8 cellular contexts compared by ENCODE assay signal in genomic region chr22:39350803-39351688, GRCh38. TPM values are rescaled to one million over a fixed set of nuclear protein-coding genes. Genes with fewer than 3 reads are reported as not detected.
DNase-seq lines count a peak whose midpoint lies in the region; ATAC-seq, FAIRE-seq and TF ChIP-seq lines count a peak whose summit lies in the region.

No MANE protein-coding gene starts in this region.

- intact Hi-C loops in K562 (cut with micrococcal nuclease) = no loop called here
- intact Hi-C loops in upper lobe of right lung (cut with DNase I) = no loop called here

- POLR2A ChIA-PET in K562 (lab: Yijun Ruan, JAX) = interaction anchor here (0.7 to 1.6 kb wide), 2 partner anchors 31 to 32 kb away, joined by 3 read pairs; no protein-coding TSS in a partner anchor

- H3K9me1 ChIP-seq in K562 (ENCODE audit: control insufficient read depth, insufficient read depth, low read length) = no peaks in the 10 kb centered on the region

- H3K4me1 ChIP-seq in K562 (replicated peaks in 1 of 2; ENCODE audit: control insufficient read depth in 2 of 2, insufficient read depth in 2 of 2, low read length in 2 of 2) = peaks cover 10 to 37% of the 10 kb centered on the region in 2 experiments; a peak in 4 of 5 replicates
- H3K4me1 ChIP-seq in mesodermal cell (ENCODE audit: control insufficient read depth, insufficient read depth, low read length, poor library complexity, severe bottlenecking) = peaks cover 22% of the 10 kb centered on the region
- H3K4me1 ChIP-seq in upper lobe of right lung = peaks cover 16% of the 10 kb centered on the region

- H3K4me2 ChIP-seq in K562 (ENCODE audit: insufficient read depth, low read length) = peak overlapping the region; percentile 75; the same call in 1 of the 2 replicates

- H3K36me3 ChIP-seq in K562 (ENCODE audit: control insufficient read depth, insufficient read depth, low read length) (no peaks in the 10 kb centered on the region), mesodermal cell (ENCODE audit: control insufficient read depth, insufficient read depth, low read length) (no peaks in the 10 kb centered on the region), upper lobe of right lung (no peaks in the 10 kb centered on the region)

- no peak for TF ChIP-seq RAD21 in K562 (CRISPR knock-in tag; conservative IDR thresholded peaks at IDR 0.05 in 1 of 2, IDR thresholded peaks at IDR 0.05 in 1 of 2)

- peak; percentile 11 for ATAC-seq in activated CD8-positive, alpha-beta memory T cell treated with anti-CD3 and anti-CD28 coated beads, Interleukin-2, amount 10 ng/mL, durations not matched to agents 7 days and 5 days
- no peak; the same call in 2 of the 3 replicates for ATAC-seq in K562
- ATAC-seq in upper lobe of right lung = no peak
- ATAC-seq in GM21390 (IDR thresholded peaks at IDR 0.05; ENCODE audit: unreplicated experiment) = no peak
- no peak for ATAC-seq in GM19463 (IDR thresholded peaks at IDR 0.05; ENCODE audit: unreplicated experiment)

- H3K9me3 ChIP-seq in K562 (replicated peaks; ENCODE audit: control insufficient read depth, insufficient read depth, low read depth, low read length) (no peaks in the 10 kb centered on the region), mesodermal cell (ENCODE audit: control insufficient read depth, low read length) (no peaks in the 10 kb centered on the region), upper lobe of right lung (no peaks in the 10 kb centered on the region)

- H3K36me3 Mint-ChIP-seq in activated CD8-positive, alpha-beta memory T cell treated with anti-CD3 and anti-CD28 coated beads, Interleukin-2, amount 10 ng/mL, durations not matched to agents 7 days and 5 days = no peaks in the 10 kb centered on the region

- peak overlapping the region; percentile 79; the same call in 1 of the 2 replicates for H2AFZ ChIP-seq in K562 (ENCODE audit: low read depth, low read length)

- H3K4me3 Mint-ChIP-seq in activated CD8-positive, alpha-beta memory T cell treated with anti-CD3 and anti-CD28 coated beads, Interleukin-2, amount 10 ng/mL, durations not matched to agents 7 days and 5 days = peak overlapping the region; percentile 72

- CTCF ChIA-PET in activated CD8-positive, alpha-beta memory T cell treated with anti-CD3 and anti-CD28 coated beads, Interleukin-2, amount 10 ng/mL, durations not matched to agents 7 days and 5 days (lab: Charles Lee) = interaction anchor here (1.0 to 3.3 kb wide), 8 partner anchors 8 to 180 kb away, joined by 3 to 16 read pairs (median 6); partner anchors contain the start of gene TAB1
- CTCF ChIA-PET in K562 (lab: Yijun Ruan, JAX; ENCODE audit: low intra/inter-chr PET ratio) = no interaction called here

- H3K27ac ChIP-seq in K562 (ENCODE audit: extremely low read depth, low read depth, low read length) (no peak overlapping the region), mesodermal cell (ENCODE audit: low read depth, low read length, severe bottlenecking) (peak overlapping the region; percentile 3), upper lobe of right lung (no peak overlapping the region)

- TF ChIP-seq EP300 in K562 (IDR thresholded peaks at IDR 0.05; ENCODE audit: low read length) = no peak

- peaks cover 31% of the 10 kb centered on the region for H3K27me3 Mint-ChIP-seq in activated CD8-positive, alpha-beta memory T cell treated with anti-CD3 and anti-CD28 coated beads, Interleukin-2, amount 10 ng/mL, durations not matched to agents 7 days and 5 days

- no peak for FAIRE-seq in K562 (lab: Jason Lieb, UNC)

- no peak for DNase-seq in activated CD8-positive, alpha-beta memory T cell treated with anti-CD3 and anti-CD28 coated beads, Interleukin-2, amount 10 ng/mL, durations not matched to agents 7 days and 5 days
- DNase-seq in activated CD8-positive, alpha-beta memory T cell treated with anti-CD3 and anti-CD28 coated beads, Interleukin-2, amount 50 U/mL, for 4 hours = no peak
- DNase-seq in K562 (ENCODE audit: extremely low read depth in 1 of 4, low spot score in 3 of 4) (peak in 1 of 4 experiments; percentile 2), upper lobe of right lung (no peak), DMS 273 treated with DMSO at 0.1 percent for 48 hours (lab: John Stamatoyannopoulos, UW) (no peak)

- no peak for TF ChIP-seq POLR2A in K562 (conservative IDR thresholded peaks at IDR 0.05)

- H3K9ac ChIP-seq in K562 (ENCODE audit: insufficient read depth in 1 of 2, low read depth in 2 of 2, low read length in 2 of 2) = peak overlapping the region in 1 of 2 experiments; percentile 68; a peak in 2 of 4 replicates

- TF ChIP-seq CTCF in K562 (IDR thresholded peaks at IDR 0.05 in 2 of 3, conservative IDR thresholded peaks at IDR 0.05 in 1 of 3; ENCODE audit: insufficient read depth in 2 of 3, low read depth in 1 of 3, low read length in 3 of 3) (no peak), upper lobe of right lung (IDR thresholded peaks at IDR 0.05) (no peak)

- no peaks in the 10 kb centered on the region for H3K9me3 Mint-ChIP-seq in activated CD8-positive, alpha-beta memory T cell treated with anti-CD3 and anti-CD28 coated beads, Interleukin-2, amount 10 ng/mL, durations not matched to agents 7 days and 5 days (ENCODE audit: low read depth)

- in situ Hi-C loops in K562 (cut with MboI) = no loop called here

- H3K27me3 ChIP-seq in K562 (ENCODE audit: control insufficient read depth in 2 of 2, insufficient read depth in 2 of 2, low read length in 2 of 2) = no peaks in the 10 kb centered on the region
- H3K27me3 ChIP-seq in upper lobe of right lung = no peaks in the 10 kb centered on the region

- peaks cover 6% of the 10 kb centered on the region; the same call in 1 of the 3 replicates for H3K79me2 ChIP-seq in K562 (ENCODE audit: control insufficient read depth, insufficient read depth, low read length)

- peaks cover 31% of the 10 kb centered on the region for H3K4me1 Mint-ChIP-seq in activated CD8-positive, alpha-beta memory T cell treated with anti-CD3 and anti-CD28 coated beads, Interleukin-2, amount 10 ng/mL, durations not matched to agents 7 days and 5 days

- WGBS in K562 (ENCODE audit: insufficient coverage, low coverage, missing lambda C conversion rate) = 74% methylated on average over 13 of the region's 13 CpGs
- 79 to 90% methylated on average over 8 to 10 of the region's 13 CpGs for WGBS in mesodermal cell (ENCODE audit: insufficient coverage in 2 of 2), 2 experiments

- TSS peak; percentile 50 for BruUV-seq in K562 (replicated peaks; lab: Mats Ljungman, UMichigan)

- H4K20me1 ChIP-seq in K562 (replicated peaks; ENCODE audit: control insufficient read depth, insufficient read depth, low read length) = no peaks in the 10 kb centered on the region

- H3K4me3 ChIP-seq in K562 = 0 out of 2 replicates have a peak overlapping the region, but pooled peaks have one; percentile 51
- peak overlapping the region; percentile 58 for H3K4me3 ChIP-seq in mesodermal cell (ENCODE audit: extremely low read depth, insufficient read depth, low read length, poor library complexity, severe bottlenecking)
- H3K4me3 ChIP-seq in upper lobe of right lung = peak overlapping the region; percentile 61

- peak overlapping the region; percentile 81 for H3K27ac Mint-ChIP-seq in activated CD8-positive, alpha-beta memory T cell treated with anti-CD3 and anti-CD28 coated beads, Interleukin-2, amount 10 ng/mL, durations not matched to agents 7 days and 5 days

RNA-seq across cellular contexts. Expression of gene SYNGR1, which starts 1.3 kb away (rescaled TPM):
- total RNA-seq in activated CD8-positive, alpha-beta memory T cell treated with anti-CD3 and anti-CD28 coated beads, Interleukin-2, amount 10 ng/mL, durations not matched to agents 7 days and 5 days = 10 to 100 TPM in 1 of 2 experiments, 1 to 10 TPM in 1; 4.2 to 16.0 TPM
- 9.8 and 30.7 TPM in 2 replicates for total RNA-seq in K562 (2011; cell fraction: chromatin; rRNA removed; ENCODE audit: low replicate concordance)
- total RNA-seq in K562 (2011; cell fraction: nucleolus; rRNA removed) = 20.4 and 25.8 TPM in 2 replicates
- total RNA-seq in K562 (2011; cell fraction: nucleoplasm; rRNA removed) = 17.7 and 21.5 TPM in 2 replicates
- total RNA-seq in K562 (2014; rRNA removed) (3.6 and 6.9 TPM in 2 replicates), K562 (2014; rRNA removed; fragmentation: Illumina TruSeq; extraction: Trizol) (1.4 and 2.1 TPM in 2 replicates), K562 (2015; rRNA removed; fragmentation: Illumina TruSeq; extraction: Trizol) (3.2 and 3.3 TPM in 2 replicates), K562 (2021) (12.5 and 13.6 TPM in 2 replicates), upper lobe of right lung (14.0 TPM)
- polyA plus RNA-seq in K562 (2011; rRNA removed) (10.6 and 16.2 TPM in 2 replicates), K562 (2014; fragmentation: Illumina TruSeq; extraction: Trizol) (5.5 and 10.0 TPM in 2 replicates), K562 (2014; fragmentation: Nextera tagmentation; extraction: Ambion mirVana) (1 to 10 TPM; 1.8 to 2.3 TPM), K562 (2014; rRNA removed) (13.7 and 15.9 TPM in 2 replicates)
- 20.6 and 62.9 TPM in 2 replicates for polyA plus RNA-seq in K562 (2011; cell fraction: cytosol; rRNA removed)
- polyA plus RNA-seq in K562 (2011; cell fraction: nucleus; rRNA removed) = 38.1 and 50.4 TPM in 2 replicates
- polyA plus RNA-seq in K562 (2012) = 11.2 and 11.6 TPM in 2 replicates
- polyA minus RNA-seq in K562 (2011; rRNA and poly(A)+ RNA removed) = 3.3 and 3.6 TPM in 2 replicates
- 10.2 and 12.4 TPM in 2 replicates for polyA minus RNA-seq in K562 (2011; cell fraction: cytosol; rRNA and poly(A)+ RNA removed)
- polyA minus RNA-seq in K562 (2011; cell fraction: nucleus; rRNA and poly(A)+ RNA removed) = 10.4 and 13.6 TPM in 2 replicates
- polyA plus RNA-seq in mesodermal cell (2013, experiment 1 of 2) = 37.9 TPM
- 29.3 TPM for polyA plus RNA-seq in mesodermal cell (2013, experiment 2 of 2)

RNA-seq across cellular contexts. Expression of gene RPL3, which starts 31.6 kb away (rescaled TPM):
- total RNA-seq in activated CD8-positive, alpha-beta memory T cell treated with anti-CD3 and anti-CD28 coated beads, Interleukin-2, amount 10 ng/mL, durations not matched to agents 7 days and 5 days = 1,000 to 10,000 TPM; 1,571 to 1,769 TPM
- 772 and 1,506 TPM in 2 replicates for total RNA-seq in K562 (2011; cell fraction: chromatin; rRNA removed; ENCODE audit: low replicate concordance)
- total RNA-seq in K562 (2011; cell fraction: nucleolus; rRNA removed) = 1,570 and 1,591 TPM in 2 replicates
- total RNA-seq in K562 (2011; cell fraction: nucleoplasm; rRNA removed) = 1,390 and 1,690 TPM in 2 replicates
- total RNA-seq in K562 (2014; rRNA removed) (2,245 and 2,417 TPM in 2 replicates), K562 (2014; rRNA removed; fragmentation: Illumina TruSeq; extraction: Trizol) (1,384 and 1,624 TPM in 2 replicates), K562 (2015; rRNA removed; fragmentation: Illumina TruSeq; extraction: Trizol) (1,989 and 2,037 TPM in 2 replicates), K562 (2021) (1,960 and 1,995 TPM in 2 replicates), upper lobe of right lung (1,573 TPM)
- polyA plus RNA-seq in K562 (2011; rRNA removed) (3,220 and 3,989 TPM in 2 replicates), K562 (2014; fragmentation: Illumina TruSeq; extraction: Trizol) (2,565 and 2,747 TPM in 2 replicates), K562 (2014; fragmentation: Nextera tagmentation; extraction: Ambion mirVana) (1,000 to 10,000 TPM; 3,338 to 4,066 TPM), K562 (2014; rRNA removed) (2,749 and 3,057 TPM in 2 replicates)
- 4,199 and 5,450 TPM in 2 replicates for polyA plus RNA-seq in K562 (2011; cell fraction: cytosol; rRNA removed)
- polyA plus RNA-seq in K562 (2011; cell fraction: nucleus; rRNA removed) = 2,091 and 2,598 TPM in 2 replicates
- polyA plus RNA-seq in K562 (2012) = 3,035 and 4,256 TPM in 2 replicates
- polyA minus RNA-seq in K562 (2011; rRNA and poly(A)+ RNA removed) = 1,664 and 1,688 TPM in 2 replicates
- 1,079 and 1,282 TPM in 2 replicates for polyA minus RNA-seq in K562 (2011; cell fraction: cytosol; rRNA and poly(A)+ RNA removed)
- 554 and 1,072 TPM in 2 replicates for polyA minus RNA-seq in K562 (2011; cell fraction: nucleus; rRNA and poly(A)+ RNA removed)
- polyA plus RNA-seq in mesodermal cell (2013, experiment 1 of 2) = 2,523 TPM
- 2,399 TPM for polyA plus RNA-seq in mesodermal cell (2013, experiment 2 of 2)

RNA-seq across cellular contexts. Expression of gene TAB1, which starts 48.5 kb away (rescaled TPM):
- total RNA-seq in activated CD8-positive, alpha-beta memory T cell treated with anti-CD3 and anti-CD28 coated beads, Interleukin-2, amount 10 ng/mL, durations not matched to agents 7 days and 5 days = 10 to 100 TPM; 27.7 to 35.2 TPM
- 16.6 and 38.2 TPM in 2 replicates for total RNA-seq in K562 (2011; cell fraction: chromatin; rRNA removed; ENCODE audit: low replicate concordance)
- total RNA-seq in K562 (2011; cell fraction: nucleolus; rRNA removed) = 29.9 and 30.0 TPM in 2 replicates
- 13.2 and 22.5 TPM in 2 replicates for total RNA-seq in K562 (2011; cell fraction: nucleoplasm; rRNA removed)
- total RNA-seq in K562 (2014; rRNA removed) (9.5 and 14.7 TPM in 2 replicates), K562 (2014; rRNA removed; fragmentation: Illumina TruSeq; extraction: Trizol) (4.1 and 4.9 TPM in 2 replicates), K562 (2015; rRNA removed; fragmentation: Illumina TruSeq; extraction: Trizol) (10.3 and 10.4 TPM in 2 replicates), K562 (2021) (20.1 and 20.9 TPM in 2 replicates), upper lobe of right lung (31.0 TPM)
- polyA plus RNA-seq in K562 (2011; rRNA removed) (12.3 and 19.2 TPM in 2 replicates), K562 (2014; fragmentation: Illumina TruSeq; extraction: Trizol) (11.5 and 15.2 TPM in 2 replicates), K562 (2014; fragmentation: Nextera tagmentation; extraction: Ambion mirVana) (1 to 10 TPM in 1 of 2 experiments, under 1 TPM in 1; 0.36 to 1.1 TPM), K562 (2014; rRNA removed) (15.7 and 17.0 TPM in 2 replicates)
- 15.0 and 31.8 TPM in 2 replicates for polyA plus RNA-seq in K562 (2011; cell fraction: cytosol; rRNA removed)
- 20.2 and 31.0 TPM in 2 replicates for polyA plus RNA-seq in K562 (2011; cell fraction: nucleus; rRNA removed)
- 15.4 and 16.4 TPM in 2 replicates for polyA plus RNA-seq in K562 (2012)
- polyA minus RNA-seq in K562 (2011; rRNA and poly(A)+ RNA removed) = 13.1 and 18.2 TPM in 2 replicates
- 12.9 and 17.9 TPM in 2 replicates for polyA minus RNA-seq in K562 (2011; cell fraction: cytosol; rRNA and poly(A)+ RNA removed)
- 11.8 and 18.1 TPM in 2 replicates for polyA minus RNA-seq in K562 (2011; cell fraction: nucleus; rRNA and poly(A)+ RNA removed)
- 21.4 TPM for polyA plus RNA-seq in mesodermal cell (2013, experiment 1 of 2)
- polyA plus RNA-seq in mesodermal cell (2013, experiment 2 of 2) = 17.9 TPM
